Comparison of ENCODE assay signal across 16 cellular contexts in genomic region chr10:132141076-132141475, GRCh38.
"Had no signal": no experiment of that assay in that cellular context is flagged by ENCODE, and none has a peak within 500 bp of the region (broad histone marks: within the 10 kb centered on the region; RNA-seq: fewer than 3 reads in every experiment).

No MANE protein-coding gene starts in this region.

- H3K4me3 ChIP-seq: coronary artery, SJSA1, thoracic aorta, upper lobe of left lung had no signal

- H3K27ac Mint-ChIP-seq: activated naive CD8-positive, alpha-beta T cell treated with anti-CD3 and anti-CD28 coated beads, Interleukin-2, amount 50 U/mL, for 24 hours; naive thymus-derived CD8-positive, alpha-beta T cell; T-helper 1 cell treated with Interleukin-12 subunit alpha and Interleukin-12 subunit beta and Interleukin-4 antibody, amounts not matched to agents 30 μg/mL and 1 μg/mL, for 36 hours had no signal

- ATAC-seq: activated naive CD8-positive, alpha-beta T cell treated with anti-CD3 and anti-CD28 coated beads, Interleukin-2, amount 50 U/mL, for 24 hours; naive thymus-derived CD8-positive, alpha-beta T cell had no signal

- H3K27ac ChIP-seq: brain microvascular endothelial cell, coronary artery, SJSA1, thoracic aorta, upper lobe of left lung had no signal

- DNase-seq: activated CD4-positive, alpha-beta T cell treated with anti-CD3 and anti-CD28 coated beads for 1 hour; activated CD4-positive, alpha-beta T cell treated with anti-CD3 and anti-CD28 coated beads, Interleukin-2, amount 50 U/mL, for 4 hours; activated naive CD4-positive, alpha-beta T cell; activated naive CD8-positive, alpha-beta T cell treated with anti-CD3 and anti-CD28 coated beads, Interleukin-2, amount 50 U/mL, for 24 hours; anterior cingulate cortex; brain microvascular endothelial cell; erythroblast; mesendoderm; retina; stimulated activated CD4-positive, alpha-beta T cell treated with anti-CD3 and anti-CD28 coated beads, Interleukin-2, amount 100 ng/mL, for 48 hours; upper lobe of left lung had no signal

- H3K36me3 Mint-ChIP-seq: naive thymus-derived CD8-positive, alpha-beta T cell had no signal

- H3K36me3 ChIP-seq: brain microvascular endothelial cell, SJSA1, thoracic aorta, upper lobe of left lung had no signal

- H3K9me3 Mint-ChIP-seq: activated naive CD8-positive, alpha-beta T cell treated with anti-CD3 and anti-CD28 coated beads, Interleukin-2, amount 50 U/mL, for 24 hours; naive thymus-derived CD8-positive, alpha-beta T cell; T-helper 1 cell treated with Interleukin-12 subunit alpha and Interleukin-12 subunit beta and Interleukin-4 antibody, amounts not matched to agents 30 μg/mL and 1 μg/mL, for 36 hours had no signal

- H3K9me3 ChIP-seq: SJSA1, thoracic aorta, upper lobe of left lung had no signal

- H3K4me1 ChIP-seq: SJSA1 had no signal

- H3K27me3 ChIP-seq: brain microvascular endothelial cell, SJSA1 had no signal
